ENCODE assay signal across 8 cellular contexts in the genomic region with DNA sequence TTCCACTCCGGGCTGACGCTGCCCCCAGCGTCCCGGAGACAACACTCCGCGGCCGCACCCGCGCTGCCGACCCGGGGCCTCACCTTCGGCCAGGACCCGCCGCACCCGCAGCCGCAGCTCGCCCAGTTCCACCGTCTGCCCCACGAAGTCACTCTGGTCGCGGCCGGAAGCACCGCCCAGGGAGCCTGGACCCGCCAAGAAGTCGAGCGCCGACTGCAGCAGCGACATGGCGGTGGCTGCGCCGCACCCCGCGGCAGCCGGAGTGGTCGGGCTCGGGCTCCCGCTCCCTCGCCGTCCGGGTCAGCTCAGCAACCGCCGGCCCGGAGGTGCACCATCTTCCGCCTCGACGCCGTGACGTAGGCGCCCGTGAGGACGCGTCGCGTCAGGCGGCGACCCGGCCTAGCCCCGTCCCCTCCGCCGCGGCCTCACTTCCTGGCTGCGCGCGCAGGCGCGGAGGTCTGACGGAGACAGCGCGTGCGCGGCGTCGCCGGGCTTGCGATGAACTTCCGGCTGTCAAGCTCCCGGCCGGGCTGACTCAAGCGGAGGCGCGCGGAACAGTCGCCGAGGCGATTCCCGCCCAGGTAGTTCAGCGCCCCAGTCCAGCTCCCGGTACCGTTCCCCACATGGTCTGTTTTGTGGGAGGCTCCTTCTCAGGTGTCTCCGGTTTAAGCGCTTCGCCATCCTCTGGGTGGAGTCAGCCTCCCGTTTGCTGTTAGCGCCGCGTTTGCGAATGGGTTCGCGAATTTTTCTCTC. TPM values are rescaled to one million over a fixed set of nuclear protein-coding genes. Genes with fewer than 3 reads are reported as not detected.
A peak's percentile ranks its signal among the peaks of the same experiment; 100 is the strongest.
DNase-seq lines count a peak whose midpoint lies in the region; ATAC-seq and TF ChIP-seq lines count a peak whose summit lies in the region.

A gene (minus strand): TSS at position 357 of the 753 bp plus-strand sequence. CDS start 129 bp downstream, at position 228.
A gene with protein sequence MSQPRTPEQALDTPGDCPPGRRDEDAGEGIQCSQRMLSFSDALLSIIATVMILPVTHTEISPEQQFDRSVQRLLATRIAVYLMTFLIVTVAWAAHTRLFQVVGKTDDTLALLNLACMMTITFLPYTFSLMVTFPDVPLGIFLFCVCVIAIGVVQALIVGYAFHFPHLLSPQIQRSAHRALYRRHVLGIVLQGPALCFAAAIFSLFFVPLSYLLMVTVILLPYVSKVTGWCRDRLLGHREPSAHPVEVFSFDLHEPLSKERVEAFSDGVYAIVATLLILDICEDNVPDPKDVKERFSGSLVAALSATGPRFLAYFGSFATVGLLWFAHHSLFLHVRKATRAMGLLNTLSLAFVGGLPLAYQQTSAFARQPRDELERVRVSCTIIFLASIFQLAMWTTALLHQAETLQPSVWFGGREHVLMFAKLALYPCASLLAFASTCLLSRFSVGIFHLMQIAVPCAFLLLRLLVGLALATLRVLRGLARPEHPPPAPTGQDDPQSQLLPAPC (plus strand): TSS at position 501 of the 753 bp plus-strand sequence. CDS start 15,280 bp downstream, outside the sequence.

- no peaks in the 10 kb centered on the region for H3K36me3 ChIP-seq in ovary
- H3K36me3 ChIP-seq in thymus (ENCODE audit: control insufficient read depth, insufficient read depth), result peaks cover 4% of the 10 kb centered on the region

- 0 to 1% (median 0%) methylated on average over 46 to 99 of the region's 99 CpGs for WGBS in ovary, 3 donors
- under 1% methylated on average over 99 of the region's 99 CpGs for WGBS in thymus

- H3K4me1 ChIP-seq in ovary (ENCODE audit: insufficient read depth) (peaks cover 10% of the 10 kb centered on the region), thymus (ENCODE audit: control insufficient read depth, insufficient read depth, low read length) (peaks cover 19% of the 10 kb centered on the region)

- H3K27ac ChIP-seq in ovary (peak within 1 kb of the TSS; percentile 13 to 50), thymus (ENCODE audit: low read depth) (peak within 1 kb of the TSS; percentile 89)

- H3K9me3 ChIP-seq in ovary (no peaks in the 10 kb centered on the region), thymus (ENCODE audit: control insufficient read depth) (no peaks in the 10 kb centered on the region)

- intact Hi-C loops in Right ventricle myocardium inferior (cut with DNase I) (loop anchor here (10.0 kb wide), 1 partner anchor 53 kb away; a partner anchor contains a TSS), ovary (cut with DNase I) (no loop called here)

- TF ChIP-seq POLR2A in ovary (IDR thresholded peaks at IDR 0.05), result peak; percentile 63

- no peak for TF ChIP-seq EP300 in ovary (IDR thresholded peaks at IDR 0.05)

- no peak for TF ChIP-seq CTCF in GM12875 (IDR thresholded peaks at IDR 0.05; ENCODE audit: borderline replicate concordance, insufficient read depth, low read depth, low read length)
- TF ChIP-seq CTCF in ovary (IDR thresholded peaks at IDR 0.05), result no peak

- H3K4me3 ChIP-seq in GM12875 (ENCODE audit: low read depth, low read length), result peak within 1 kb of the TSS; percentile 98
- peak within 1 kb of the TSS; percentile 79 for H3K4me3 ChIP-seq in ovary
- H3K4me3 ChIP-seq in thymus (ENCODE audit: low read length), result peak within 1 kb of the TSS; percentile 96

- DNase-seq in NCI-H1417 (lab: John Stamatoyannopoulos, UW), result peak; percentile 94 to 99 (median 95)
- DNase-seq in SW 1271 (lab: John Stamatoyannopoulos, UW), result peak; percentile 76 to 86
- peak; percentile 85 for DNase-seq in activated naive CD8-positive, alpha-beta T cell treated with anti-CD3 and anti-CD28 coated beads, Interleukin-2, amount 50 U/mL, for 16 hours (ENCODE audit: low read depth, low spot score)
- peak; percentile 99 for DNase-seq in Right ventricle myocardium inferior (ENCODE audit: missing footprints)
- peak; percentile 93 to 97 (median 95) for DNase-seq in ovary

- peak; percentile 93 for ATAC-seq in HG02763 (IDR thresholded peaks at IDR 0.05; ENCODE audit: unreplicated experiment)
- peak; percentile 99 for ATAC-seq in Right ventricle myocardium inferior

- H3K27me3 ChIP-seq in ovary (no peaks in the 10 kb centered on the region), thymus (ENCODE audit: control insufficient read depth, insufficient read depth) (no peaks in the 10 kb centered on the region)

RNA-seq across cellular contexts. Expression of the first gene that starts in this region (rescaled TPM):
- total RNA-seq in Right ventricle myocardium inferior (29.3 TPM), ovary (10 to 100 TPM; 54.1 to 95.4 (median 76.2) TPM)
- polyA plus RNA-seq in ovary (10 to 100 TPM; 30.7 to 66.8 TPM), thymus (230 TPM)

RNA-seq across cellular contexts. Expression of the second gene that starts in this region (rescaled TPM):
- total RNA-seq in Right ventricle myocardium inferior (17.4 TPM), ovary (10 to 100 TPM; 10.6 to 28.4 (median 21.2) TPM)
- polyA plus RNA-seq in ovary (10 to 100 TPM; 10.9 to 25.1 TPM), thymus (87.1 TPM)

Comparison
In these comparisons a context has a peak if more than half of its experiments do, and no peak if none do; other contexts are left out.
1. Peak in every context shown above with its lines: DNase-seq, ATAC-seq, H3K4me3 ChIP-seq and H3K27ac ChIP-seq.